ENCODE assay signal across 8 cellular contexts in the genomic region with DNA sequence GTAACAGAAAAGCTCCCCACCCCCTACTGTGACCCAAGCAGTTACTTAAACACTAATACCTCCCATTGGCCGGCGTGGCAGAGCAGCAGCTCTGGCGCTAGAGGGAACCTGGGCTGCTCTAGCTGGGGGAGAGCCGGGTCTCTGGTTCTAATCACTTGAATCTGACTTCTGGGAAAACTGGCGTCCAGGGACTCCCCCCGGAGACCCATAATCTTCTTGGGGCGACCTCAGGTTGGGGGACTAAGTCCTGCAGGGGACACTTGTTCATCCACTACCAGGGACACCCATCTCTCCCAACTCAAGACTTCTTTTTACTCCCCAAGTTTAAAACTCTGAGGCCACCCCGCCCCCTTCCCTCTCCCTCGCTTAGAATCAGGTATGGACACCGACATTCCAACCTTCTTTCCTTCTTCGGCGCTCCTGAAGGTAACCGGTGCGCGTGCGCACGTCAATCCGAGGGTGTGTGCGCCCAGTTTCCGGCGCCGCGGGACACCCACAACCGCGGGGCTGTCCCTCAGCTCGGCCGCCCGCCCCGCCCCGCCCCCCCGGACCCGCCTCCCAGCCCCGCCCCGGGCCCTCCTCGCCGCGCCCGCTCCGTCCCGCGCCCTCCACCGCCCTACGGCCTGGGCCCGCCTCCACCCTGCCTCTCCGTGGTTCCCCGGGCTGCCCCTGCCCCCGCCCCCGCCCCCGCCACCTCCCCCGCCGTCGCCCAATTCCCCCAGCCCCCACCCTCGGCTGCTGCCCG. TPM values are rescaled to one million over a fixed set of nuclear protein-coding genes. Genes with fewer than 3 reads are reported as not detected.
A peak's percentile ranks its signal among the peaks of the same experiment; 100 is the strongest.
DNase-seq lines count a peak whose midpoint lies in the region; ATAC-seq, FAIRE-seq and TF ChIP-seq lines count a peak whose summit lies in the region.

Gene ERICH2, plus strand, starts transcription at position 75 of the 745 bp plus-strand sequence. Its CDS starts 304 bp downstream, at position 379.

- H3K9me3 ChIP-seq in H1 (ENCODE audit: insufficient read depth in 2 of 2, low read depth in 1 of 2, low read length in 1 of 2): no peaks in the 10 kb centered on the region

- H2BK20ac ChIP-seq in H1 (ENCODE audit: low read length): no peak within 1 kb of the TSS

- no peak within 1 kb of the TSS for H3K4ac ChIP-seq in H1 (replicated peaks; ENCODE audit: insufficient read length, low read depth, low read length)
- peak within 1 kb of the TSS; percentile 99 for H3K4ac ChIP-seq in mesendoderm (ENCODE audit: low read depth, low read length)

- TF ChIP-seq CTCF in AG10803 (conservative IDR thresholded peaks at IDR 0.05; ENCODE audit: low read length) (peak; percentile 33), H1 (IDR thresholded peaks at IDR 0.05; ENCODE audit: control extremely low read depth in 1 of 3, insufficient read depth in 1 of 3, low read depth in 1 of 3, low read length in 3 of 3) (peak in 2 of 3 experiments; percentile 17 to 18; a peak in 3 of 4 replicates)

- H2BK120ac ChIP-seq in H1 (replicated peaks; ENCODE audit: low read depth, low read length): peak within 1 kb of the TSS; percentile 28
- H2BK120ac ChIP-seq in mesendoderm (ENCODE audit: low read depth, low read length): peak within 1 kb of the TSS; percentile 88

- H2BK5ac ChIP-seq in H1 (ENCODE audit: low read depth, low read length) (peak within 1 kb of the TSS; percentile 93; the same call in 1 of the 2 replicates), mesendoderm (ENCODE audit: low read length) (peak within 1 kb of the TSS; percentile 95)

- H4K5ac ChIP-seq in H1 (ENCODE audit: insufficient read length, low read depth, low read length) (peak within 1 kb of the TSS; percentile 89), mesendoderm (ENCODE audit: low read length) (no peak within 1 kb of the TSS)

- H3K18ac ChIP-seq in H1 (ENCODE audit: extremely low read depth, low read length): peak within 1 kb of the TSS; percentile 90
- peak within 1 kb of the TSS; percentile 99 for H3K18ac ChIP-seq in mesendoderm (ENCODE audit: low read length)

- H3K36me3 ChIP-seq in H1 (ENCODE audit: control insufficient read depth in 2 of 4, insufficient read depth in 4 of 4, low read length in 3 of 4) (no peaks in the 10 kb centered on the region), mesendoderm (ENCODE audit: control insufficient read depth, insufficient read depth, low read length) (no peaks in the 10 kb centered on the region)

- H2AK5ac ChIP-seq in H1 (ENCODE audit: low read depth, low read length) (no peak within 1 kb of the TSS), mesendoderm (ENCODE audit: low read length) (no peak within 1 kb of the TSS)

- FAIRE-seq in H1 (lab: Jason Lieb, UNC): peak; percentile 74

- H3K27me3 ChIP-seq in H1 (replicated peaks in 1 of 4; ENCODE audit: control insufficient read depth in 3 of 4, extremely low read depth in 1 of 4, insufficient read depth in 3 of 4, low read length in 3 of 4): no peaks in the 10 kb centered on the region
- no peaks in the 10 kb centered on the region for H3K27me3 ChIP-seq in mesendoderm (ENCODE audit: insufficient read depth, low read length, poor library complexity)

- H3K79me2 ChIP-seq in H1 (ENCODE audit: control insufficient read depth in 1 of 2, insufficient read depth in 2 of 2, low read length in 2 of 2): no peaks in the 10 kb centered on the region
- H3K79me2 ChIP-seq in mesendoderm (ENCODE audit: control insufficient read depth, insufficient read depth, low read length): peaks cover 1% of the 10 kb centered on the region

- peak within 1 kb of the TSS; percentile 58; the same call in 1 of the 2 replicates for H3K27ac ChIP-seq in H1 (ENCODE audit: low read depth, low read length)
- peak within 1 kb of the TSS; percentile 99 for H3K27ac ChIP-seq in mesendoderm (ENCODE audit: low read depth, low read length)

- DNase-seq in AG10803 (ENCODE audit: low read depth) (peak; percentile 46), NCI-H748 treated with DMSO at 0.1 percent for 48 hours (lab: John Stamatoyannopoulos, UW) (peak; percentile 84), H1 (ENCODE audit: low read depth in 1 of 2, low spot score in 2 of 2) (peak; percentile 58 to 82), mesendoderm (peak; percentile 96)
- peak; percentile 84 for DNase-seq in activated CD8-positive, alpha-beta memory T cell treated with anti-CD3 and anti-CD28 coated beads for 24 hours
- DNase-seq in stimulated activated CD8-positive, alpha-beta memory T cell treated with anti-CD3 and anti-CD28 coated beads, Interleukin-12 subunit alpha, Interleukin-12 subunit beta, amount 100 ng/mL, for 4 hours (ENCODE audit: low read depth): peak; percentile 56

- 3% methylated on average over 17 of the region's 54 CpGs; no CpG with 5 or more reads in 1 of the 2 experiments for WGBS in H1 (ENCODE audit: extremely low coverage in 1 of 2, insufficient coverage in 1 of 2, insufficient read length in 1 of 2, insufficient replicate concordance in 2 of 2, low coverage in 1 of 2, low lambda C conversion rate in 2 of 2, missing lambda C conversion rate in 1 of 2), 2 experiments
- no CpG with 5 or more reads among the region's 54 CpGs for WGBS in mesendoderm (ENCODE audit: extremely low coverage, insufficient coverage, low lambda C conversion rate)

- no peak within 1 kb of the TSS for H3K14ac ChIP-seq in H1 (ENCODE audit: insufficient read length)

- peak within 1 kb of the TSS; percentile 95; the same call in 1 of the 2 replicates for H2BK15ac ChIP-seq in H1 (ENCODE audit: low read length)
- peak within 1 kb of the TSS; percentile 74 for H2BK15ac ChIP-seq in mesendoderm (replicated peaks; ENCODE audit: low read depth)

- 0 out of 2 replicates have a peak within 1 kb of the TSS, but pooled peaks have one; percentile 62 for H2BK12ac ChIP-seq in H1 (ENCODE audit: low read depth, low read length)

- POLR2A ChIA-PET in H1 (lab: Charles Lee; ENCODE audit: partially characterized antibody): interaction anchor here (0.7 to 1.2 kb wide), 3 partner anchors 24 to 47 kb away, joined by 3 read pairs; partner anchors contain the start of gene GAD1

- peaks cover 6% of the 10 kb centered on the region; the same call in 1 of the 2 replicates for H3K23me2 ChIP-seq in H1 (ENCODE audit: low read depth, low read length)

- peak within 1 kb of the TSS; percentile 73 for H4K91ac ChIP-seq in H1 (replicated peaks; ENCODE audit: insufficient read length, low read length)

- H4K20me1 ChIP-seq in H1 (replicated peaks in 1 of 2; ENCODE audit: control insufficient read depth in 1 of 2, insufficient read depth in 2 of 2, low read length in 2 of 2): no peaks in the 10 kb centered on the region

- no peak for TF ChIP-seq EP300 in H1 (IDR thresholded peaks at IDR 0.05; ENCODE audit: borderline replicate concordance in 1 of 2, low read depth in 2 of 2, low read length in 2 of 2)

- peak within 1 kb of the TSS; percentile 69 for H3K4me3 ChIP-seq in AG10803 (ENCODE audit: low read length)
- peak within 1 kb of the TSS; percentile 78 to 100 (median 82) for H3K4me3 ChIP-seq in H1 (ENCODE audit: extremely low read depth in 1 of 4, insufficient read depth in 2 of 4, low read depth in 3 of 4, low read length in 4 of 4)
- peak within 1 kb of the TSS; percentile 65 for H3K4me3 ChIP-seq in mesendoderm (ENCODE audit: low read length)

- TF ChIP-seq POLR2A in H1 (IDR thresholded peaks at IDR 0.05; ENCODE audit: control extremely low read depth in 1 of 2, low read depth in 2 of 2, low read length in 2 of 2): peak in 1 of 2 experiments; percentile 40; a peak in 2 of 3 replicates

- H3K4me1 ChIP-seq in H1 (replicated peaks in 1 of 4; ENCODE audit: control insufficient read depth in 3 of 4, insufficient read depth in 4 of 4, low read length in 3 of 4) (peaks cover 1 to 5% (median 2%) of the 10 kb centered on the region in 4 experiments; a peak in 4 of 7 replicates), mesendoderm (ENCODE audit: control insufficient read depth, low read depth, low read length) (peaks cover 2% of the 10 kb centered on the region)

- CTCF ChIA-PET in H1 (lab: Charles Lee; ENCODE audit: partially characterized antibody): interaction anchor here (1.1 to 2.2 kb wide), 4 partner anchors 32 to 361 kb away, joined by 3 to 8 read pairs (median 5); no protein-coding TSS in a partner anchor

- H2AFZ ChIP-seq in H1 (ENCODE audit: low read length): peak within 1 kb of the TSS; percentile 84

- ATAC-seq in GM19324 (IDR thresholded peaks at IDR 0.05; ENCODE audit: low FRiP score, unreplicated experiment) (peak; percentile 88), HG03460 (IDR thresholded peaks at IDR 0.05; ENCODE audit: unreplicated experiment) (peak; percentile 87)

- H3K4me2 ChIP-seq in H1 (ENCODE audit: insufficient read depth in 1 of 2, low read depth in 2 of 2, low read length in 2 of 2) (peak within 1 kb of the TSS; percentile 79 to 90), mesendoderm (ENCODE audit: low read length) (peak within 1 kb of the TSS; percentile 92)

- TF ChIP-seq RAD21 in H1 (IDR thresholded peaks at IDR 0.05 in 1 of 2, conservative IDR thresholded peaks at IDR 0.05 in 1 of 2; ENCODE audit: low read depth in 2 of 2, low read length in 2 of 2): 0 out of 4 replicates have a peak, but pooled peaks of 1 of the 2 experiments have one; percentile 29

- peak within 1 kb of the TSS; percentile 45 to 68 (median 58) for H3K9ac ChIP-seq in H1 (replicated peaks in 1 of 4; ENCODE audit: extremely low read depth in 1 of 4, low read depth in 3 of 4, low read length in 3 of 4)
- H3K9ac ChIP-seq in mesendoderm (ENCODE audit: low read length): peak within 1 kb of the TSS; percentile 96

- H3K56ac ChIP-seq in H1 (replicated peaks; ENCODE audit: insufficient read length, low read depth, low read length) (peak within 1 kb of the TSS; percentile 82), mesendoderm (ENCODE audit: low read length) (peak within 1 kb of the TSS; percentile 98)

- no peaks in the 10 kb centered on the region; the same call in 1 of the 2 replicates for H3K79me1 ChIP-seq in H1 (ENCODE audit: low read depth, low read length)
- H3K79me1 ChIP-seq in mesendoderm (ENCODE audit: low read length): no peaks in the 10 kb centered on the region

- H4K8ac ChIP-seq in H1 (ENCODE audit: extremely low read depth, insufficient read depth, low read length): no peak within 1 kb of the TSS; the same call in 1 of the 2 replicates
- no peak within 1 kb of the TSS for H4K8ac ChIP-seq in mesendoderm (ENCODE audit: low read depth, low read length)

- H3K23ac ChIP-seq in H1 (ENCODE audit: insufficient read length) (no peak within 1 kb of the TSS), mesendoderm (ENCODE audit: low read length) (no peak within 1 kb of the TSS)

TF ChIP-seq in H1, 55 proteins besides CTCF, POLR2A, EP300 and RAD21 (continues in another document):
- no peak for TF ChIP-seq EZH2 (IDR thresholded peaks at IDR 0.05; ENCODE audit: low read depth, low read length, severe bottlenecking)

RNA-seq across cellular contexts. Expression of gene ERICH2, which starts in this region (rescaled TPM):
- 2.0 and 2.1 TPM in 2 replicates for total RNA-seq in H1 (2021; fragmentation: NEBNext Ultra II Directional; extraction: Animal tissue kit (Norgen Biotek cat#: 25700))
- 0.20 TPM in 1 of 2 replicates, not detected in the other for polyA plus RNA-seq in H1 (2011; rRNA removed)
- polyA plus RNA-seq in H1 (2011; cell fraction: cytosol; rRNA removed): not detected
- polyA plus RNA-seq in H1 (2011; cell fraction: nucleus; rRNA removed): not detected
- polyA plus RNA-seq in H1 (2012, experiment 1 of 2): 0.66 to 2.6 TPM (median 1.9 TPM) in 4 replicates
- 0.96 TPM for polyA plus RNA-seq in H1 (2012, experiment 2 of 2)
- polyA plus RNA-seq in H1 (2013, experiment 1 of 2): 1.5 TPM
- 1.4 TPM for polyA plus RNA-seq in H1 (2013, experiment 2 of 2)
- not detected in 2 replicates for polyA minus RNA-seq in H1 (2011; rRNA and poly(A)+ RNA removed)
- polyA minus RNA-seq in H1 (2011; cell fraction: cytosol; rRNA and poly(A)+ RNA removed): not detected
- not detected for polyA minus RNA-seq in H1 (2011; cell fraction: nucleus; rRNA and poly(A)+ RNA removed)
- 4.9 TPM for polyA plus RNA-seq in mesendoderm (2013, experiment 1 of 2)
- 4.9 TPM for polyA plus RNA-seq in mesendoderm (2013, experiment 2 of 2)

Comparison
In these comparisons a context has a peak if more than half of its experiments do, and no peak if none do; other contexts are left out.
1. Peak in every context shown above with its lines: DNase-seq, ATAC-seq, H3K4me3 ChIP-seq and H3K27ac ChIP-seq.
2. DNase-seq: peak in every context shown above with its lines; median percentile 96 in mesendoderm; 84 in NCI-H748 treated with DMSO at 0.1 percent for 48 hours; 84 in activated CD8-positive, alpha-beta memory T cell treated with anti-CD3 and anti-CD28 coated beads for 24 hours; 70 in H1; 56 in stimulated activated CD8-positive, alpha-beta memory T cell treated with anti-CD3 and anti-CD28 coated beads, Interleukin-12 subunit alpha, Interleukin-12 subunit beta, amount 100 ng/mL, for 4 hours; 46 in AG10803.